ENCODE assay signal across 10 cellular contexts in genomic region chr17:69575346-69575761, GRCh38.
DNase-seq lines count a peak whose midpoint lies in the region; TF ChIP-seq lines count a peak whose summit lies in the region.
"Had no signal": no experiment of that assay in that cellular context is flagged by ENCODE, and none has a peak within 500 bp of the region (broad histone marks: within the 10 kb centered on the region; RNA-seq: fewer than 3 reads in every experiment).

No MANE protein-coding gene starts in this region.

- no peaks in the 10 kb centered on the region for H3K27me3 ChIP-seq in uterus

- DNase-seq in AG09319 (ENCODE audit: extremely low read depth, low read depth) (peak; percentile 78), HK-2 (ENCODE audit: unreplicated experiment) (peak; percentile 39), astrocyte of the hippocampus (ENCODE audit: low read depth, low spot score) (peak; percentile 92), medulla oblongata (ENCODE audit: extremely low spot score) (peak; percentile 49), ureter (ENCODE audit: low spot score) (no peak), activated gamma-delta T cell (lab: John Stamatoyannopoulos, UW) (no peak), uterus (no peak), amniotic stem cell (lab: John Stamatoyannopoulos, UW) (no peak)
- DNase-seq: activated CD8-positive, alpha-beta memory T cell treated with anti-CD3 and anti-CD28 coated beads, Interleukin-2, amount 10 ng/mL, durations not matched to agents 7 days and 5 days had no signal

- H3K4me3 ChIP-seq in uterus: no peak overlapping the region
- H3K4me3 ChIP-seq: skin epidermis had no signal

- H3K27ac ChIP-seq in uterus: no peak overlapping the region

- intact Hi-C loops in uterus (cut with DNase I; ENCODE audit: low total_unique reads): no loop called here

- peaks cover 0 to 5% of the 10 kb centered on the region in 2 donors for H3K4me1 ChIP-seq in uterus

- H3K9me3 ChIP-seq in uterus: no peaks in the 10 kb centered on the region

- TF ChIP-seq CTCF in AG09319 (IDR thresholded peaks at IDR 0.05; ENCODE audit: low read depth, low read length) (no peak), uterus (IDR thresholded peaks at IDR 0.05) (no peak)

- no peaks in the 10 kb centered on the region for H3K36me3 ChIP-seq in uterus

- no peak for TF ChIP-seq POLR2A in uterus (IDR thresholded peaks at IDR 0.05)

Comparison
In these comparisons a context has a peak if more than half of its experiments do, and no peak if none do; other contexts are left out.
1. DNase-seq: peak in AG09319 (single experiment), HK-2 (single experiment), astrocyte of the hippocampus (single experiment) and medulla oblongata (single experiment); none in ureter (single experiment), activated gamma-delta T cell (single experiment), uterus (0 of 2) and amniotic stem cell (single experiment).